Comparison of ENCODE assay signal across 11 cellular contexts in the genomic region with DNA sequence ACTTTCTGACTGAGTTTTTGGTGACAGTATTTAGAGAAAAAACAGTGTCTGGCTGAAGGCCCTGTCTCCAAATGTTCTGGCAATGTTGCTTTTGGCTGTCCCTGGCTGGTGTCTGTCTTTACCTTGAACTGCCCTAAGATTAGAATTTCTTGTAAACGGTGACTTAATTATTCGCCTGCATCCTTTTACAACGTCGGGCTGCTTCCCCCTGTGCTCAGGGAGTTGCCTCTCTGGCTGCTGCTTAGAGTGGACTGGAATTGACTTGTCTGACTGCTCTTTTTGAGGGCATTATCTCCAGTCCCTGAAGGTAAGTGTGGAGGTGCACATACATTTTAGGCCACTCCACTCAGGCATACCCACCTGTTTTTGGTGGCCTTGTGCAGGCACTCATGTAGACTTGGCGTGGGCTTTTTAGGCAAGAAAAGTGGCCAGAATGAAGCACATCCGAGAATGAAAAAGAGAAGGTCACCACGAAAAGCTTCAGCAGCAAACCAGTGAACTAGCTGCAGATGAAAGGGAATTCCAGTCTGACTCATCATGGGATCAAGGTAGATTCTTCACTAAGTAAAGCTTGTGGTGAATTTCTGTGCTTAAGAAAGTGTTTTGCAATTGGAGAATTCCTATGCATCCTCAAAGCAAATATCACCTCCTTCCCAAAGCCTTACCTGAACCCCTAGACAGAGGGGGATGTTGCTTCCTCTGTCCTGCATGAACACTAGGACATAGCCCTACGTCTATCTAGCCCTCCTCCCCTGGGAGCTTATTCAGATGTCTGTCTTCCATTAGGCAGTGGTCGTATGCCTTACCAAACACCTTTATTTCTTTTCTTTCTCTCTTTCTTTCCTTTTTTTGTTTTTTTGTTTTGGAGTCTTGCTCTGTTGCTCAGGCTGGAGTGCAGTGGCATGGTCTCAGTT.
DNase-seq lines count a peak whose midpoint lies in the region; ATAC-seq and TF ChIP-seq lines count a peak whose summit lies in the region.
"Had no signal": no experiment of that assay in that cellular context is flagged by ENCODE, and none has a peak within 500 bp of the region (broad histone marks: within the 10 kb centered on the region; RNA-seq: fewer than 3 reads in every experiment).

No MANE protein-coding gene starts in this region.

- DNase-seq in astrocyte of the hippocampus (ENCODE audit: low read depth, low spot score): peak; percentile 72
- no peak for DNase-seq in neural progenitor cell (ENCODE audit: low spot score)
- no peak for DNase-seq in esophagus squamous epithelium (lab: John Stamatoyannopoulos, UW)
- no peak for DNase-seq in NCI-H187 treated with DMSO at 0.1 percent for 48 hours (lab: John Stamatoyannopoulos, UW)
- no peak for DNase-seq in anterior cingulate cortex (lab: John Stamatoyannopoulos, UW)
- DNase-seq: Karpas-422 had no signal

- intact Hi-C loops in esophagus squamous epithelium (cut with DNase I): no loop called here

- H3K36me3 ChIP-seq in neural progenitor cell (no peaks in the 10 kb centered on the region), esophagus squamous epithelium (no peaks in the 10 kb centered on the region)
- H3K36me3 ChIP-seq: cardiac muscle cell had no signal

- no peak overlapping the region for H3K4me2 ChIP-seq in neural progenitor cell

- ATAC-seq in GM19372 (IDR thresholded peaks at IDR 0.05; ENCODE audit: low read depth, unreplicated experiment) (peak; percentile 39), HG03039 (IDR thresholded peaks at IDR 0.05; ENCODE audit: unreplicated experiment) (peak; percentile 85)
- ATAC-seq: left lobe of liver had no signal

- H3K4me3 ChIP-seq in neural progenitor cell: no peak overlapping the region
- H3K4me3 ChIP-seq in esophagus squamous epithelium: no peak overlapping the region
- H3K4me3 ChIP-seq: cardiac muscle cell had no signal

- H3K9me3 Mint-ChIP-seq in neural progenitor cell: peaks cover 3% of the 10 kb centered on the region

- no peak for TF ChIP-seq POLR2A in esophagus squamous epithelium (IDR thresholded peaks at IDR 0.05)

- no peak overlapping the region for H3K9ac ChIP-seq in neural progenitor cell

- H3K4me1 ChIP-seq in neural progenitor cell (no peaks in the 10 kb centered on the region), esophagus squamous epithelium (peaks cover 8 to 20% (median 20%) of the 10 kb centered on the region in 3 donors)

- TF ChIP-seq CTCF in neural progenitor cell (IDR thresholded peaks at IDR 0.05): no peak
- no peak for TF ChIP-seq CTCF in esophagus squamous epithelium (IDR thresholded peaks at IDR 0.05)

- H3K27ac Mint-ChIP-seq in neural progenitor cell: peak overlapping the region; percentile 67
- H3K27ac Mint-ChIP-seq: T-helper 1 cell treated with Interleukin-12 subunit alpha and Interleukin-12 subunit beta and Interleukin-4 antibody, amounts not matched to agents 30 μg/mL and 1 μg/mL, for 36 hours had no signal

- H4K20me1 ChIP-seq in neural progenitor cell (ENCODE audit: low read depth): no peaks in the 10 kb centered on the region

- WGBS in esophagus squamous epithelium, 2 donors: 31 to 50% methylated on average over 8 to 9 of the region's 9 CpGs

- H2AFZ ChIP-seq in neural progenitor cell (replicated peaks): no peak overlapping the region

- H3K4me3 Mint-ChIP-seq in neural progenitor cell: no peak overlapping the region
- H3K4me3 Mint-ChIP-seq: T-helper 1 cell treated with Interleukin-12 subunit alpha and Interleukin-12 subunit beta and Interleukin-4 antibody, amounts not matched to agents 30 μg/mL and 1 μg/mL, for 36 hours had no signal

- H3F3A ChIP-seq in neural progenitor cell (ENCODE audit: low read depth): no peaks in the 10 kb centered on the region

- no peaks in the 10 kb centered on the region for H3K36me3 Mint-ChIP-seq in neural progenitor cell

- H3K27me3 ChIP-seq in neural progenitor cell (no peaks in the 10 kb centered on the region), esophagus squamous epithelium (no peaks in the 10 kb centered on the region)
- H3K27me3 ChIP-seq: cardiac muscle cell had no signal

- no peaks in the 10 kb centered on the region for H3K9me3 ChIP-seq in neural progenitor cell (ENCODE audit: low read depth)
- H3K9me3 ChIP-seq in esophagus squamous epithelium: no peaks in the 10 kb centered on the region

- H3K4me1 Mint-ChIP-seq in neural progenitor cell: peaks cover 2% of the 10 kb centered on the region

- H3K27ac ChIP-seq in neural progenitor cell (no peak overlapping the region), esophagus squamous epithelium (no peak overlapping the region)
- H3K27ac ChIP-seq: cardiac muscle cell had no signal

- no peaks in the 10 kb centered on the region for H3K27me3 Mint-ChIP-seq in neural progenitor cell (ENCODE audit: insufficient read depth, low read depth)

- no peaks in the 10 kb centered on the region for H3K79me2 ChIP-seq in neural progenitor cell (ENCODE audit: low read depth)
